ENCODE assay signal across 1 cellular context in the genomic region with DNA sequence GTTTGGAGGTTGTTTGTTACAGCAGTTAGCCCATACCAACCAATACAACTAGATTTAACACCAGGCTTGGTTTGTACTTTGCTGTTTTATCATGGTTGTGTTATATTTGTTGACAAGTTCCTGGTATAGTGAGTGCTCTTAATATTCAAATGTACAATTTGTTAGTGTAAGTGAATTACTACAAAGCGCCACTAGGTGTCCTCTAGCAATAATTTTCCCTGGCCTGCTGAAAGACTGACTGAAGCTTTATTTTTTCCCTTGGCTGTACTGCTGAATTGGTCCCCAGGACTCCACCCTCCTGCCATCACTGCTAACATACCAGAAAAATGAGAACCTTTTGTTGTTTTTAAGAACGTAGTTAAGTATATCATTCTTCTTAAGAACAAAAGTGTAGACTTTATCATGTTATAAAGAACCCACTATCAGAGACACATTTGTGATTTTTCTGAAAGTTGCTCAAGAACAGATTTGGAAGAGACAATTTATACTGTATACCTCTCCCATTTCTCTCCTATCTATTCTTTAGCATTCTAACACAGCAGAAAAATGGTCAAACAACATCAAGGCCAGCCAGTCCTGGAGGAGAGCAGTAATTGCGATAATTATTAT.
TF ChIP-seq lines count a peak whose summit lies in the region.

No MANE protein-coding gene starts in this region.

TF ChIP-seq in HCT116, 20 proteins besides CTCF, POLR2A, EP300 and RAD21 (continued from another document):
- TF ChIP-seq FOSL1 (IDR thresholded peaks at IDR 0.05; ENCODE audit: low read depth) (no peak), MAX (IDR thresholded peaks at IDR 0.05) (no peak), ATF3 (IDR thresholded peaks at IDR 0.05) (no peak), ZBTB33 (IDR thresholded peaks at IDR 0.05; ENCODE audit: extremely low read depth, insufficient replicate concordance, low read length) (no peak), EGR1 (IDR thresholded peaks at IDR 0.05; ENCODE audit: low read depth) (no peak), ZNF274 (IDR thresholded peaks at IDR 0.05; ENCODE audit: low read depth, low read length) (no peak), POLR2AphosphoS5 (IDR thresholded peaks at IDR 0.05; ENCODE audit: low read depth, low read length) (no peak), ZFX (IDR thresholded peaks at IDR 0.05) (no peak), CEBPB (IDR thresholded peaks at IDR 0.05; ENCODE audit: low read depth) (no peak)
